ENCODE assay signal across 7 cellular contexts in the genomic region with DNA sequence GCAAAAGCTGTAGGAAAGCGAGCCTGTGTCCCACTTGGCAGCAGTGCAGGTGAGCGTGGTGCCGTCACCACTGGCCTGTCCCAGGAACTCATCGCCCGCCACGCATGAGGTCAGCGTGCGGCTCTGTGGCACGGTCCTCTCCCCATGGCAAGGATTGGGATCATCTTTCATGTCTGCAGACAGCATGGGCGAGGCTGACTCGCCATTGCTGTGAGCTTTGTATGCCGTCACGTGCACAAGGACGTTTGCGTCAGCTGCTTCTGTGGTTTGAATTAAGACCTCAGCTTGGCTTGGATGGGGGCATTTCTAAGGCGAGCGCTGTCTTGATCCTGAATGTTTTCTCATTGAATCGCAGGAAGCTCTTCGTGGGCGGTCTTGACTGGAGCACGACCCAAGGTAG. TPM values are rescaled to one million over a fixed set of nuclear protein-coding genes. Genes with fewer than 3 reads are reported as not detected.
DNase-seq lines count a peak whose midpoint lies in the region; ATAC-seq and TF ChIP-seq lines count a peak whose summit lies in the region.
"Had no signal": no experiment of that assay in that cellular context is flagged by ENCODE, and none has a peak within 500 bp of the region (broad histone marks: within the 10 kb centered on the region; RNA-seq: fewer than 3 reads in every experiment).

No MANE protein-coding gene starts in this region.

- H3K27ac ChIP-seq in skeletal muscle tissue (ENCODE audit: low read depth, low read length) (peak overlapping the region; percentile 45), Peyer's patch (peak overlapping the region in 1 of 4 donors; percentile 50)

- H3K27me3 ChIP-seq in skeletal muscle tissue (ENCODE audit: control insufficient read depth in 3 of 3, insufficient read depth in 3 of 3, low read length in 3 of 3) (no peaks in the 10 kb centered on the region), Peyer's patch (no peaks in the 10 kb centered on the region)
- H3K27me3 ChIP-seq: cardiac muscle cell had no signal

- DNase-seq in WTC11 (ENCODE audit: low spot score) (no peak), fibroblast of peridontal ligament (ENCODE audit: extremely low read depth) (peak; percentile 74), mucosa of gallbladder (ENCODE audit: low spot score) (no peak), SHP77 treated with DMSO at 0.1 percent for 48 hours (lab: John Stamatoyannopoulos, UW) (no peak), Peyer's patch (no peak)

- H3K4me1 ChIP-seq in skeletal muscle tissue (ENCODE audit: control insufficient read depth in 3 of 3, insufficient read depth in 3 of 3, low read length in 3 of 3) = peaks cover 57 to 77% (median 73%) of the 10 kb centered on the region in 3 donors
- peaks cover 4 to 64% (median 13%) of the 10 kb centered on the region in 4 donors for H3K4me1 ChIP-seq in Peyer's patch

- TF ChIP-seq POLR2A in Peyer's patch (IDR thresholded peaks at IDR 0.05) = no peak

- TF ChIP-seq CTCF in WTC11 (IDR thresholded peaks at IDR 0.05) (no peak), Peyer's patch (IDR thresholded peaks at IDR 0.05) (no peak)

- no peak for ATAC-seq in WTC11

- H3K4me1 Mint-ChIP-seq in WTC11 = peaks cover 45% of the 10 kb centered on the region

- no peaks in the 10 kb centered on the region for H3K27me3 Mint-ChIP-seq in WTC11 (ENCODE audit: low read depth)

- peak overlapping the region; percentile 75 for H3K27ac Mint-ChIP-seq in WTC11

- CTCF ChIA-PET in WTC11 (lab: Charles Lee) = interaction anchor here (0.8 to 1.4 kb wide), 3 partner anchors 27 to 173 kb away, joined by 3 read pairs; no protein-coding TSS in a partner anchor

- POLR2A ChIA-PET in WTC11 (lab: Charles Lee) = no interaction called here

- no peaks in the 10 kb centered on the region for H3K9me3 ChIP-seq in skeletal muscle tissue (ENCODE audit: control insufficient read depth in 3 of 3, low read length in 3 of 3)
- H3K9me3 ChIP-seq in Peyer's patch = no peaks in the 10 kb centered on the region

- H3K36me3 ChIP-seq in skeletal muscle tissue (ENCODE audit: control insufficient read depth in 3 of 3, insufficient read depth in 3 of 3, low read length in 3 of 3) = peaks cover 33 to 36% (median 33%) of the 10 kb centered on the region in 3 donors
- peaks cover 0 to 63% (median 0%) of the 10 kb centered on the region in 3 donors for H3K36me3 ChIP-seq in Peyer's patch

- H3K36me3 Mint-ChIP-seq in WTC11 = peaks cover 42% of the 10 kb centered on the region

- H3K4me3 Mint-ChIP-seq in WTC11 = no peak overlapping the region

- H3K9me3 Mint-ChIP-seq in WTC11 = no peaks in the 10 kb centered on the region

- peak overlapping the region in 2 of 3 donors; percentile 17 to 54 for H3K9ac ChIP-seq in skeletal muscle tissue (ENCODE audit: low read depth in 1 of 3, low read length in 3 of 3)

- H3K4me3 ChIP-seq in skeletal muscle tissue (ENCODE audit: low read length in 3 of 3) (peak overlapping the region in 2 of 3 donors; percentile 37 to 56), Peyer's patch (no peak overlapping the region)
- H3K4me3 ChIP-seq: cardiac muscle cell had no signal

TF ChIP-seq in WTC11, 78 proteins besides CTCF, POLR2A, EP300 and RAD21 (continues in another document):
- TF ChIP-seq ZNF232 (CRISPR knock-in tag; IDR thresholded peaks at IDR 0.05) (no peak), ZBTB21 (CRISPR knock-in tag; IDR thresholded peaks at IDR 0.05; ENCODE audit: borderline replicate concordance) (no peak), SP1 (CRISPR knock-in tag; conservative IDR thresholded peaks at IDR 0.05) (no peak), ZNF219 (CRISPR knock-in tag; IDR thresholded peaks at IDR 0.05; ENCODE audit: borderline replicate concordance) (no peak), ETV6 (CRISPR knock-in tag; IDR thresholded peaks at IDR 0.05) (no peak), SMAD4 (CRISPR knock-in tag; IDR thresholded peaks at IDR 0.05) (no peak), TEAD1 (CRISPR knock-in tag; IDR thresholded peaks at IDR 0.05) (no peak), NFYB (CRISPR knock-in tag; conservative IDR thresholded peaks at IDR 0.05; ENCODE audit: low read depth) (no peak), PRRX2 (CRISPR knock-in tag; IDR thresholded peaks at IDR 0.05) (no peak), ZNF121 (CRISPR knock-in tag; IDR thresholded peaks at IDR 0.05) (no peak), IRF2 (CRISPR knock-in tag; IDR thresholded peaks at IDR 0.05; ENCODE audit: borderline replicate concordance, low read depth) (no peak)
- TF ChIP-seq, protein P1, sequence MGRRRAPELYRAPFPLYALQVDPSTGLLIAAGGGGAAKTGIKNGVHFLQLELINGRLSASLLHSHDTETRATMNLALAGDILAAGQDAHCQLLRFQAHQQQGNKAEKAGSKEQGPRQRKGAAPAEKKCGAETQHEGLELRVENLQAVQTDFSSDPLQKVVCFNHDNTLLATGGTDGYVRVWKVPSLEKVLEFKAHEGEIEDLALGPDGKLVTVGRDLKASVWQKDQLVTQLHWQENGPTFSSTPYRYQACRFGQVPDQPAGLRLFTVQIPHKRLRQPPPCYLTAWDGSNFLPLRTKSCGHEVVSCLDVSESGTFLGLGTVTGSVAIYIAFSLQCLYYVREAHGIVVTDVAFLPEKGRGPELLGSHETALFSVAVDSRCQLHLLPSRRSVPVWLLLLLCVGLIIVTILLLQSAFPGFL (CRISPR knock-in tag; IDR thresholded peaks at IDR 0.05; ENCODE audit: borderline replicate concordance) = no peak
- TF ChIP-seq, protein P2, sequence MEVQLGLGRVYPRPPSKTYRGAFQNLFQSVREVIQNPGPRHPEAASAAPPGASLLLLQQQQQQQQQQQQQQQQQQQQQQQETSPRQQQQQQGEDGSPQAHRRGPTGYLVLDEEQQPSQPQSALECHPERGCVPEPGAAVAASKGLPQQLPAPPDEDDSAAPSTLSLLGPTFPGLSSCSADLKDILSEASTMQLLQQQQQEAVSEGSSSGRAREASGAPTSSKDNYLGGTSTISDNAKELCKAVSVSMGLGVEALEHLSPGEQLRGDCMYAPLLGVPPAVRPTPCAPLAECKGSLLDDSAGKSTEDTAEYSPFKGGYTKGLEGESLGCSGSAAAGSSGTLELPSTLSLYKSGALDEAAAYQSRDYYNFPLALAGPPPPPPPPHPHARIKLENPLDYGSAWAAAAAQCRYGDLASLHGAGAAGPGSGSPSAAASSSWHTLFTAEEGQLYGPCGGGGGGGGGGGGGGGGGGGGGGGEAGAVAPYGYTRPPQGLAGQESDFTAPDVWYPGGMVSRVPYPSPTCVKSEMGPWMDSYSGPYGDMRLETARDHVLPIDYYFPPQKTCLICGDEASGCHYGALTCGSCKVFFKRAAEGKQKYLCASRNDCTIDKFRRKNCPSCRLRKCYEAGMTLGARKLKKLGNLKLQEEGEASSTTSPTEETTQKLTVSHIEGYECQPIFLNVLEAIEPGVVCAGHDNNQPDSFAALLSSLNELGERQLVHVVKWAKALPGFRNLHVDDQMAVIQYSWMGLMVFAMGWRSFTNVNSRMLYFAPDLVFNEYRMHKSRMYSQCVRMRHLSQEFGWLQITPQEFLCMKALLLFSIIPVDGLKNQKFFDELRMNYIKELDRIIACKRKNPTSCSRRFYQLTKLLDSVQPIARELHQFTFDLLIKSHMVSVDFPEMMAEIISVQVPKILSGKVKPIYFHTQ (CRISPR knock-in tag; IDR thresholded peaks at IDR 0.05) = no peak
- TF ChIP-seq, protein P3, sequence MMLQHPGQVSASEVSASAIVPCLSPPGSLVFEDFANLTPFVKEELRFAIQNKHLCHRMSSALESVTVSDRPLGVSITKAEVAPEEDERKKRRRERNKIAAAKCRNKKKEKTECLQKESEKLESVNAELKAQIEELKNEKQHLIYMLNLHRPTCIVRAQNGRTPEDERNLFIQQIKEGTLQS (CRISPR knock-in tag; conservative IDR thresholded peaks at IDR 0.05) = no peak
- TF ChIP-seq, protein P4, sequence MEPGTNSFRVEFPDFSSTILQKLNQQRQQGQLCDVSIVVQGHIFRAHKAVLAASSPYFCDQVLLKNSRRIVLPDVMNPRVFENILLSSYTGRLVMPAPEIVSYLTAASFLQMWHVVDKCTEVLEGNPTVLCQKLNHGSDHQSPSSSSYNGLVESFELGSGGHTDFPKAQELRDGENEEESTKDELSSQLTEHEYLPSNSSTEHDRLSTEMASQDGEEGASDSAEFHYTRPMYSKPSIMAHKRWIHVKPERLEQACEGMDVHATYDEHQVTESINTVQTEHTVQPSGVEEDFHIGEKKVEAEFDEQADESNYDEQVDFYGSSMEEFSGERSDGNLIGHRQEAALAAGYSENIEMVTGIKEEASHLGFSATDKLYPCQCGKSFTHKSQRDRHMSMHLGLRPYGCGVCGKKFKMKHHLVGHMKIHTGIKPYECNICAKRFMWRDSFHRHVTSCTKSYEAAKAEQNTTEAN (CRISPR knock-in tag; IDR thresholded peaks at IDR 0.05) = no peak
- TF ChIP-seq, protein P5, sequence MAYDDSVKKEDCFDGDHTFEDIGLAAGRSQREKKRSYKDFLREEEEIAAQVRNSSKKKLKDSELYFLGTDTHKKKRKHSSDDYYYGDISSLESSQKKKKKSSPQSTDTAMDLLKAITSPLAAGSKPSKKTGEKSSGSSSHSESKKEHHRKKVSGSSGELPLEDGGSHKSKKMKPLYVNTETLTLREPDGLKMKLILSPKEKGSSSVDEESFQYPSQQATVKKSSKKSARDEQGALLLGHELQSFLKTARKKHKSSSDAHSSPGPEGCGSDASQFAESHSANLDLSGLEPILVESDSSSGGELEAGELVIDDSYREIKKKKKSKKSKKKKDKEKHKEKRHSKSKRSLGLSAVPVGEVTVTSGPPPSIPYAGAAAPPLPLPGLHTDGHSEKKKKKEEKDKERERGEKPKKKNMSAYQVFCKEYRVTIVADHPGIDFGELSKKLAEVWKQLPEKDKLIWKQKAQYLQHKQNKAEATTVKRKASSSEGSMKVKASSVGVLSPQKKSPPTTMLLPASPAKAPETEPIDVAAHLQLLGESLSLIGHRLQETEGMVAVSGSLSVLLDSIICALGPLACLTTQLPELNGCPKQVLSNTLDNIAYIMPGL (CRISPR knock-in tag; IDR thresholded peaks at IDR 0.05) = no peak

RNA-seq across cellular contexts. Expression of a gene that starts 9.8 kb away (rescaled TPM):
- total RNA-seq in WTC11 (2021) (338 to 360 TPM (median 339 TPM) in 3 replicates), skeletal muscle tissue (27.1 TPM), mucosa of gallbladder (77.7 TPM), Peyer's patch (10 to 100 TPM; 37.5 to 90.9 (median 58.2) TPM)

RNA-seq across cellular contexts. Expression of a gene that starts 15.8 kb away (rescaled TPM):
- total RNA-seq in WTC11 (2021) (27.7 to 33.6 TPM (median 28.9 TPM) in 3 replicates), skeletal muscle tissue (101 TPM), mucosa of gallbladder (27.9 TPM), Peyer's patch (1 to 10 TPM in 2 of 4 donors, not detected in 2; 2.5 to 3.1 TPM)

RNA-seq across cellular contexts. Expression of a gene that starts 21.1 kb away (rescaled TPM):
- 1,932 to 2,169 TPM (median 2,158 TPM) in 3 replicates for total RNA-seq in WTC11 (2021)
- total RNA-seq in skeletal muscle tissue = 354 TPM
- total RNA-seq in mucosa of gallbladder = 877 TPM
- 1,000 to 10,000 TPM; 1,044 to 1,915 (median 1,354) TPM for total RNA-seq in Peyer's patch

RNA-seq across cellular contexts. Expression of a gene that starts 32.8 kb away (rescaled TPM):
- total RNA-seq in WTC11 (2021) = 1.0 to 1.4 TPM (median 1.1 TPM) in 3 replicates
- total RNA-seq in skeletal muscle tissue = 1.0 TPM
- total RNA-seq in mucosa of gallbladder = 0.43 TPM
- total RNA-seq in Peyer's patch = under 1 TPM in 3 of 4 donors, not detected in 1; 0.18 to 0.76 (median 0.27) TPM

RNA-seq across cellular contexts. Expression of a gene that starts 33.4 kb away (rescaled TPM):
- total RNA-seq in WTC11 (2021) (136 to 149 TPM (median 139 TPM) in 3 replicates), skeletal muscle tissue (43.3 TPM), mucosa of gallbladder (121 TPM), Peyer's patch (100 to 1,000 TPM in 3 of 4 donors, 10 to 100 TPM in 1; 99.9 to 165 (median 156) TPM)

Comparison
In these comparisons a context has a peak if more than half of its experiments do, and no peak if none do; other contexts are left out.
1. H3K4me3 ChIP-seq: peak in skeletal muscle tissue (2 of 3); none in Peyer's patch (0 of 4).